8 cellular contexts compared by ENCODE assay signal in genomic region chr6:26305097-26305841, GRCh38. TPM values are rescaled to one million over a fixed set of nuclear protein-coding genes. Genes with fewer than 3 reads are reported as not detected.
DNase-seq lines count a peak whose midpoint lies in the region; ATAC-seq and TF ChIP-seq lines count a peak whose summit lies in the region.

No MANE protein-coding gene starts in this region.

- peak overlapping the region; percentile 92 for H3K27ac Mint-ChIP-seq in activated CD4-positive, alpha-beta T cell treated with anti-CD3 and anti-CD28 coated beads, Interleukin-2, amount 10 ng/mL, durations not matched to agents 24 days and 14 days

- H3K36me3 Mint-ChIP-seq in activated CD4-positive, alpha-beta T cell treated with anti-CD3 and anti-CD28 coated beads, Interleukin-2, amount 10 ng/mL, durations not matched to agents 24 days and 14 days (ENCODE audit: low read depth): no peaks in the 10 kb centered on the region

- no peaks in the 10 kb centered on the region for H3K9me3 Mint-ChIP-seq in activated CD4-positive, alpha-beta T cell treated with anti-CD3 and anti-CD28 coated beads, Interleukin-2, amount 10 ng/mL, durations not matched to agents 24 days and 14 days

- no peak for TF ChIP-seq CTCF in lung (IDR thresholded peaks at IDR 0.05; ENCODE audit: control extremely low read depth, extremely low read depth)

- H3K4me3 ChIP-seq in lung: no peak overlapping the region

- peak overlapping the region; percentile 46 to 51 for H3K27ac ChIP-seq in lung (ENCODE audit: low read depth in 1 of 2, low read length in 1 of 2)

- peaks cover 2% of the 10 kb centered on the region for H3K27me3 Mint-ChIP-seq in activated CD4-positive, alpha-beta T cell treated with anti-CD3 and anti-CD28 coated beads, Interleukin-2, amount 10 ng/mL, durations not matched to agents 24 days and 14 days

- H3K4me1 Mint-ChIP-seq in activated CD4-positive, alpha-beta T cell treated with anti-CD3 and anti-CD28 coated beads, Interleukin-2, amount 10 ng/mL, durations not matched to agents 24 days and 14 days: peaks cover 41% of the 10 kb centered on the region

- 6 to 7% methylated on average over 21 to 22 of the region's 22 CpGs for WGBS in lung, 2 donors

- no peaks in the 10 kb centered on the region for H3K9me3 ChIP-seq in lung (ENCODE audit: control insufficient read depth in 2 of 2, insufficient read depth in 1 of 2, low read length in 1 of 2)

- peak overlapping the region; percentile 87 for H3K4me3 Mint-ChIP-seq in activated CD4-positive, alpha-beta T cell treated with anti-CD3 and anti-CD28 coated beads, Interleukin-2, amount 10 ng/mL, durations not matched to agents 24 days and 14 days

- no peaks in the 10 kb centered on the region for H3K36me3 ChIP-seq in lung (ENCODE audit: control insufficient read depth in 2 of 2, insufficient read depth in 2 of 2, low read length in 2 of 2)

- ATAC-seq in lung (ENCODE audit: insufficient read depth, low FRiP score): peak; percentile 41

- no peaks in the 10 kb centered on the region for H3K4me1 ChIP-seq in lung (ENCODE audit: control insufficient read depth in 2 of 2, insufficient read depth in 2 of 2, low read length in 2 of 2)

- intact Hi-C loops in activated CD4-positive, alpha-beta T cell treated with anti-CD3 and anti-CD28 coated beads, Interleukin-2, amount 10 ng/mL, durations not matched to agents 24 days and 14 days (cut with micrococcal nuclease): no loop called here

- DNase-seq in NCI-H146 (lab: John Stamatoyannopoulos, UW): peak; percentile 58
- no peak for DNase-seq in NCI-H146 treated with DMSO at 0.1 percent for 48 hours (lab: John Stamatoyannopoulos, UW; ENCODE audit: unreplicated experiment)
- DNase-seq in Kasumi-1 (lab: John Stamatoyannopoulos, UW): peak; percentile 70 to 76
- peak; percentile 84 for DNase-seq in activated CD4-positive, alpha-beta T cell treated with anti-CD3 and anti-CD28 coated beads, Interleukin-2, amount 10 ng/mL, durations not matched to agents 24 days and 14 days
- DNase-seq in dermis microvascular lymphatic vessel endothelial cell (ENCODE audit: low read depth in 2 of 2): peak; percentile 51 to 54
- no peak for DNase-seq in lung (ENCODE audit: low spot score)
- peak; percentile 40 to 42 for DNase-seq in stimulated activated CD8-positive, alpha-beta memory T cell treated with anti-CD3 and anti-CD28 coated beads, Interleukin-4, amount 100 ng/mL, for 4 hours (ENCODE audit: low read depth in 2 of 2, low spot score in 1 of 2)
- no peak for DNase-seq in NCI-H1105 treated with DMSO at 0.1 percent for 48 hours (lab: John Stamatoyannopoulos, UW)

- H3K27me3 ChIP-seq in lung (ENCODE audit: control insufficient read depth, insufficient read depth): no peaks in the 10 kb centered on the region

RNA-seq across cellular contexts. Expression of gene BTN3A2, which starts 59.7 kb away (rescaled TPM):
- total RNA-seq in activated CD4-positive, alpha-beta T cell treated with anti-CD3 and anti-CD28 coated beads, Interleukin-2, amount 10 ng/mL, durations not matched to agents 24 days and 14 days: 48.0 and 50.8 TPM in 2 replicates
- 15.8 and 17.8 TPM in 2 replicates for total RNA-seq in dermis microvascular lymphatic vessel endothelial cell
- total RNA-seq in lung: 10 to 100 TPM; 19.7 to 19.8 TPM
- 10 to 100 TPM; 17.5 to 40.5 TPM for polyA plus RNA-seq in lung

Comparison
In these comparisons a context has a peak if more than half of its experiments do, and no peak if none do; other contexts are left out.
1. DNase-seq: peak in NCI-H146 (single experiment), Kasumi-1 (2 of 2), activated CD4-positive, alpha-beta T cell treated with anti-CD3 and anti-CD28 coated beads, Interleukin-2, amount 10 ng/mL, durations not matched to agents 24 days and 14 days (single experiment), dermis microvascular lymphatic vessel endothelial cell (2 of 2) and stimulated activated CD8-positive, alpha-beta memory T cell treated with anti-CD3 and anti-CD28 coated beads, Interleukin-4, amount 100 ng/mL, for 4 hours (2 of 2); none in NCI-H146 treated with DMSO at 0.1 percent for 48 hours (single experiment), lung (single experiment) and NCI-H1105 treated with DMSO at 0.1 percent for 48 hours (single experiment).